ENCODE assay signal across 23 cellular contexts in the genomic region with DNA sequence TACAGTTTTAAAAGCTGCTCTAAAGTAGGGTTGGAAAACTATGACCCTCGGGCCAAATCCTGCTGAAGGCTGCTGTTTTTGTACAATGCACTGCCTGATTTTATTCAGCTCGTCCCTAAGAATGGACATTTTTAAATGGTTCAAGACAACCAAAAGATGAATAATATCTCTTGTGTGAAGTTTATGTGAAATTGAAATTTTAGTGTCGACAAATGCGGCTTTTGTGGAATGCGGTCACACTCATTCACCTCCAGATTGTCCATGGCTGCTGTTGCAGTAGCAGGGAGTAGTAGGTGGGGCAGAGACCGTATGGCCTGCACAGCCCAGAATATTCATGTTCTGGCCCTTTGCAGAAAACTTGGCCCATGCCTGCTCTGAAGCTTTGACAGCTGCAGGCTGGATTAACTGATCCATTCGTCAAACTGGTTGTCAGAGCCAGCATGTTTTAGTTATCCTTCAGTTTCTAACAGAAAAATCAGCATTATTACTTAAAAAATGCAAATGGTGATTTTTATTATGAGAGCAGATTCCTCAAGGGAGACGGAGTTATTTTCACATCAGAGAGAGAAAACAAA.
DNase-seq lines count a peak whose midpoint lies in the region; ATAC-seq, FAIRE-seq and TF ChIP-seq lines count a peak whose summit lies in the region.
"Had no signal": no experiment of that assay in that cellular context is flagged by ENCODE, and none has a peak within 500 bp of the region (broad histone marks: within the 10 kb centered on the region; RNA-seq: fewer than 3 reads in every experiment).

No MANE protein-coding gene starts in this region.

- H3K79me2 ChIP-seq in neural progenitor cell (ENCODE audit: low read depth) = no peaks in the 10 kb centered on the region

- peak overlapping the region; percentile 58 for H3K9ac ChIP-seq in BLaER1
- no peak overlapping the region for H3K9ac ChIP-seq in neural progenitor cell

- H3K36me3 Mint-ChIP-seq in endothelial cell (ENCODE audit: low read depth, unreplicated experiment) (peaks cover 27% of the 10 kb centered on the region), neural progenitor cell (peaks cover 14% of the 10 kb centered on the region)
- H3K36me3 Mint-ChIP-seq: CD14-positive monocyte, immature natural killer cell had no signal

- FAIRE-seq in GM12891 (lab: Jason Lieb, UNC) = no peak
- FAIRE-seq: A549, small intestine had no signal

- H3K27me3 ChIP-seq in BLaER1 (no peaks in the 10 kb centered on the region), neural progenitor cell (peaks cover 68% of the 10 kb centered on the region)

- no peak for ATAC-seq in GM18870 (IDR thresholded peaks at IDR 0.05; ENCODE audit: unreplicated experiment)
- ATAC-seq: A549 had no signal

- H3K36me3 ChIP-seq in BLaER1 (no peaks in the 10 kb centered on the region), neural progenitor cell (no peaks in the 10 kb centered on the region)

- peaks cover 25% of the 10 kb centered on the region for H3K27me3 Mint-ChIP-seq in endothelial cell (ENCODE audit: unreplicated experiment)
- H3K27me3 Mint-ChIP-seq in neural progenitor cell (ENCODE audit: insufficient read depth, low read depth) = peaks cover 8% of the 10 kb centered on the region

- DNase-seq in NCI-H82 (lab: John Stamatoyannopoulos, UW) (peak; percentile 87), endothelial cell (ENCODE audit: low spot score) (no peak), neural progenitor cell (ENCODE audit: low spot score) (no peak), HuH-7.5 (ENCODE audit: low spot score) (no peak), GM12891 (ENCODE audit: insufficient read length, low spot score) (no peak)
- no peak for DNase-seq in activated CD4-positive, CD25-positive, alpha-beta regulatory T cell treated with anti-CD3 and anti-CD28 coated beads, Interleukin-2, amount 50 U/mL, for 72 hours
- DNase-seq: activated CD4-positive, alpha-beta T cell treated with anti-CD3 and anti-CD28 coated beads, Interleukin-2, amount 50 U/mL, for 4 hours; amniotic stem cell; effector CD8-positive, alpha-beta T cell; GDM1; HCEC 1CT; immature natural killer cell; MM.1S; NCI-H1436 treated with DMSO at 0.1 percent for 48 hours; NCI-H226; stimulated activated CD4-positive, alpha-beta T cell treated with anti-CD3 and anti-CD28 coated beads, Interleukin-4, amount 100 ng/mL, for 1 hour had no signal

- peaks cover 36% of the 10 kb centered on the region for H3F3A ChIP-seq in neural progenitor cell (ENCODE audit: low read depth)

- no peaks in the 10 kb centered on the region for H3K9me3 Mint-ChIP-seq in endothelial cell (ENCODE audit: unreplicated experiment)
- no peaks in the 10 kb centered on the region for H3K9me3 Mint-ChIP-seq in neural progenitor cell
- H3K9me3 Mint-ChIP-seq: CD14-positive monocyte; central memory CD8-positive, alpha-beta T cell; immature natural killer cell had no signal

- H3K4me2 ChIP-seq in BLaER1 (peak overlapping the region; percentile 86), neural progenitor cell (peak overlapping the region; percentile 67)
- H3K4me2 ChIP-seq: A549 had no signal

- peak overlapping the region; percentile 86 for H3K27ac ChIP-seq in BLaER1
- H3K27ac ChIP-seq in neural progenitor cell = peak overlapping the region; percentile 81
- H3K27ac ChIP-seq: A549 had no signal

- H3K4me1 Mint-ChIP-seq in endothelial cell (ENCODE audit: unreplicated experiment) (peaks cover 50% of the 10 kb centered on the region), neural progenitor cell (peaks cover 97% of the 10 kb centered on the region)

- no peaks in the 10 kb centered on the region for H3K9me3 ChIP-seq in BLaER1
- H3K9me3 ChIP-seq in neural progenitor cell (ENCODE audit: low read depth) = no peaks in the 10 kb centered on the region
- H3K9me3 ChIP-seq: A549 had no signal

- TF ChIP-seq CTCF in endothelial cell (IDR thresholded peaks at IDR 0.05; ENCODE audit: unreplicated experiment) (no peak), neural progenitor cell (IDR thresholded peaks at IDR 0.05) (no peak)

- peak overlapping the region; percentile 62 for H3K27ac Mint-ChIP-seq in endothelial cell (ENCODE audit: unreplicated experiment)
- H3K27ac Mint-ChIP-seq in neural progenitor cell = peak overlapping the region; percentile 95
- H3K27ac Mint-ChIP-seq: CD14-positive monocyte, immature natural killer cell, progenitor cell of endocrine pancreas had no signal

- H3K4me3 ChIP-seq in BLaER1 = 0 out of 2 replicates have a peak overlapping the region, but pooled peaks have one; percentile 54
- peak overlapping the region; percentile 5 for H3K4me3 ChIP-seq in neural progenitor cell
- H3K4me3 ChIP-seq: A549 had no signal

- H4K20me1 ChIP-seq in BLaER1 = no peaks in the 10 kb centered on the region
- no peaks in the 10 kb centered on the region for H4K20me1 ChIP-seq in neural progenitor cell (ENCODE audit: low read depth)

- TF ChIP-seq POLR2A in GM12891 (IDR thresholded peaks at IDR 0.05; ENCODE audit: low read depth, low read length) = no peak

- no peak overlapping the region for H2AFZ ChIP-seq in neural progenitor cell (replicated peaks)

- H3K4me3 Mint-ChIP-seq in endothelial cell (ENCODE audit: unreplicated experiment) (peak overlapping the region; percentile 42), neural progenitor cell (peak overlapping the region; percentile 59)
- H3K4me3 Mint-ChIP-seq: CD14-positive monocyte; central memory CD8-positive, alpha-beta T cell; immature natural killer cell had no signal

- H3K4me1 ChIP-seq in BLaER1 (peaks cover 100% of the 10 kb centered on the region), neural progenitor cell (peaks cover 50% of the 10 kb centered on the region)

TF ChIP-seq in GM12891, 5 proteins besides CTCF, POLR2A, EP300 and RAD21:
- no peak for TF ChIP-seq POLR2AphosphoS5 (IDR thresholded peaks at IDR 0.05; ENCODE audit: low read depth, low read length)
- TF ChIP-seq PAX5 (IDR thresholded peaks at IDR 0.05; ENCODE audit: insufficient read depth, low read length, severe bottlenecking) = no peak
- no peak for TF ChIP-seq SPI1 (IDR thresholded peaks at IDR 0.05; ENCODE audit: low read depth, low read length)
- TF ChIP-seq POU2F2 (IDR thresholded peaks at IDR 0.05; ENCODE audit: low read depth, low read length) = no peak
- no peak for TF ChIP-seq TAF1 (IDR thresholded peaks at IDR 0.05; ENCODE audit: low read depth, low read length)
